In the genomic region with DNA sequence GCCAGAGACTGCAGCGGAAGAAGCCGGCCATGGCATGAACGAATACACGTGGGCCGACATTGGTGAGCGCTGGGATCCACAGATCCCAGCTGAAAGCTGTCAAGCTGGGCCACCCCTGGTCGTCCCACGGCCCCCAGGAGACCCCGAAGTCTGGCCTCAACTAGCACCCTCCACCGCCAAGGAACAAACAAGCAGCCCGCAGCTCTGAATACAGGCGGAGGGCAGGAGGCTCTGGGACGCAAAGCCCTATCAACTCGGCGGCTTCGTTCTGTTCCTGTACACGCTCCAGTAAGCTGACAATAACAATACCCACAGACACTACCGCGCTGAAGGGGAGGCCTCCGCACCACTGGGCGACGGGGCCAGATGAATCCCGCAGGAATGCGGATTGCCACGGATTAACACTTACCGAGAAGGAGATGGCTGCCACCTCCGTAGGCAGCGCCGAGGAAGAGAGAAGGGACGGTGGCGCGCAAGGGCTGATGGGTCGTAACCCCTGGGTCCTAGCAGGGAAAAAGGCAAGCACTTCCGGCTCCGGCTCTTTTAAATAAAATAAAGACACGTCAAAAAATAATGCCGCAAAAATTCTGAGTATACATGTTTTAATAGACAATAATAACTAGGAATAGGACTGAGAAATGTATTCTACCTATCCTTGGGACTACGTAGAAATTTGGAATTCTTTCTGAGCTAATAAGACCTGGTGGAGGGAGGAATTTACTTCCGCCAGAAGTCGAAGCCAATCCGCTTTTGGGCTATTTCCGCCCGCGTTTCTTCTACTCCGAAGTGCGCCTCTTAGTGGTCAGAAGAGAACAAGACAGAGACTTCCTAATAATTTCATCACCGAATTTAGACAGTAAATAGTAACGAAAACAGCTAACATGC, we compare ENCODE assay signal across 8 cellular contexts.
A peak's percentile ranks its signal among the peaks of the same experiment; 100 is the strongest.
DNase-seq lines count a peak whose midpoint lies in the region; ATAC-seq lines count a peak whose summit lies in the region.

A gene (minus strand): TSS at position 481 of the 885 bp plus-strand sequence. CDS start 1,328 bp downstream, outside the sequence.

- H3K4me3 Mint-ChIP-seq in central memory CD8-positive, alpha-beta T cell: peak within 1 kb of the TSS; percentile 91

- H3K27me3 Mint-ChIP-seq in central memory CD8-positive, alpha-beta T cell: no peaks in the 10 kb centered on the region

- ATAC-seq in GM19035 (IDR thresholded peaks at IDR 0.05; ENCODE audit: unreplicated experiment) (peak; percentile 88), HG03354 (IDR thresholded peaks at IDR 0.05; ENCODE audit: poor library complexity, severe bottlenecking, unreplicated experiment) (peak; percentile 91)
- peak; percentile 90 for ATAC-seq in central memory CD8-positive, alpha-beta T cell (replicated peaks; ENCODE audit: extremely low read depth, poor library complexity, severe bottlenecking)

- peaks cover 45% of the 10 kb centered on the region for H3K36me3 Mint-ChIP-seq in central memory CD8-positive, alpha-beta T cell (ENCODE audit: insufficient read depth)

- peaks cover 46% of the 10 kb centered on the region for H3K4me1 Mint-ChIP-seq in central memory CD8-positive, alpha-beta T cell

- peak within 1 kb of the TSS; percentile 99 for H3K27ac Mint-ChIP-seq in central memory CD8-positive, alpha-beta T cell (ENCODE audit: low read depth)

- peak; percentile 89 for DNase-seq in AG20443 (ENCODE audit: low spot score)
- DNase-seq in NCI-H446 (lab: John Stamatoyannopoulos, UW): peak; percentile 82 to 89
- DNase-seq in activated CD4-positive, CD25-positive, alpha-beta regulatory T cell treated with anti-CD3 and anti-CD28 coated beads, Interleukin-2, amount 50 U/mL, for 16 hours (ENCODE audit: low read depth, low spot score): peak; percentile 81
- peak; percentile 74 to 78 for DNase-seq in central memory CD8-positive, alpha-beta T cell (ENCODE audit: low spot score in 2 of 2)
- DNase-seq in islet precursor cell: peak; percentile 89
- DNase-seq in stimulated activated CD4-positive, alpha-beta T cell treated with anti-CD3 and anti-CD28 coated beads, Interleukin-12 subunit alpha, Interleukin-12 subunit beta, amount 100 ng/mL, for 48 hours (ENCODE audit: low read depth in 2 of 3, low spot score in 1 of 3): peak; percentile 74 to 78 (median 77)

- no peaks in the 10 kb centered on the region for H3K9me3 Mint-ChIP-seq in central memory CD8-positive, alpha-beta T cell

Comparison
In these comparisons a context has a peak if more than half of its experiments do, and no peak if none do; other contexts are left out.
1. Peak in every context shown above with its lines: DNase-seq and ATAC-seq.